1 cellular context compared by ENCODE assay signal in genomic region chr11:1888347-1888753, GRCh38.
TF ChIP-seq lines count a peak whose summit lies in the region.

No MANE protein-coding gene starts in this region.

TF ChIP-seq in GM12891, 5 proteins besides CTCF, POLR2A, EP300 and RAD21:
- TF ChIP-seq POLR2AphosphoS5 (IDR thresholded peaks at IDR 0.05; ENCODE audit: low read depth, low read length), result peak; percentile 25; the same call in 1 of the 2 replicates
- TF ChIP-seq SPI1 (IDR thresholded peaks at IDR 0.05; ENCODE audit: low read depth, low read length), result no peak
- TF ChIP-seq PAX5 (IDR thresholded peaks at IDR 0.05; ENCODE audit: insufficient read depth, low read length, severe bottlenecking), result no peak
TF ChIP-seq in GM12891: peak in this region for 1.
